8 cellular contexts compared by ENCODE assay signal in genomic region chr12:123267991-123268843, GRCh38. TPM values are rescaled to one million over a fixed set of nuclear protein-coding genes. Genes with fewer than 3 reads are reported as not detected.
DNase-seq lines count a peak whose midpoint lies in the region; ATAC-seq and TF ChIP-seq lines count a peak whose summit lies in the region.

No MANE protein-coding gene starts in this region.

- in situ Hi-C loops in GM13977 (cut with MboI; ENCODE audit: low pct_unique_long_range_greater_than_20kb, low sequenced_read_pairs, unreplicated experiment), result no loop called here

- DNase-seq in NCI-H2227 (lab: John Stamatoyannopoulos, UW; ENCODE audit: unreplicated experiment) (peak; percentile 70), NCI-H2227 treated with DMSO at 0.1 percent for 48 hours (lab: John Stamatoyannopoulos, UW) (no peak), RPMI7951 (ENCODE audit: low read depth) (peak; percentile 67), globus pallidus (ENCODE audit: low spot score) (peak; percentile 87), putamen (ENCODE audit: low spot score) (peak; percentile 85), activated gamma-delta T cell treated with Interleukin-2 at 50 U/mL for 16 hours (no peak), GM13977 (ENCODE audit: low spot score) (no peak)

- no peak for ATAC-seq in GM21515 (IDR thresholded peaks at IDR 0.05; ENCODE audit: unreplicated experiment)

- TF ChIP-seq CTCF in GM13977 (IDR thresholded peaks at IDR 0.05; ENCODE audit: extremely low read depth, insufficient read depth, missing control alignments), result no peak

RNA-seq across cellular contexts. Expression of gene CDK2AP1, which starts 3.4 kb away (rescaled TPM):
- total RNA-seq in RPMI7951 (2014; rRNA removed; shearing (Covaris generic)), result 290 and 349 TPM in 2 replicates

RNA-seq across cellular contexts. Expression of gene MTRFR, which starts 35.0 kb away (rescaled TPM):
- 14.1 and 14.4 TPM in 2 replicates for total RNA-seq in RPMI7951 (2014; rRNA removed; shearing (Covaris generic))

RNA-seq across cellular contexts. Expression of gene MPHOSPH9, which starts 35.3 kb away (rescaled TPM):
- total RNA-seq in RPMI7951 (2014; rRNA removed; shearing (Covaris generic)), result 62.4 and 66.7 TPM in 2 replicates

Comparison
In these comparisons a context has a peak if more than half of its experiments do, and no peak if none do; other contexts are left out.
1. DNase-seq: peak in NCI-H2227 (single experiment), RPMI7951 (single experiment), globus pallidus (single experiment) and putamen (single experiment); none in NCI-H2227 treated with DMSO at 0.1 percent for 48 hours (single experiment), activated gamma-delta T cell treated with Interleukin-2 at 50 U/mL for 16 hours (single experiment) and GM13977 (single experiment).